Comparison of ENCODE assay signal across 8 cellular contexts in genomic region chr1:38026592-38027200, GRCh38. TPM values are rescaled to one million over a fixed set of nuclear protein-coding genes. Genes with fewer than 3 reads are reported as not detected.
DNase-seq lines count a peak whose midpoint lies in the region; ATAC-seq, FAIRE-seq and TF ChIP-seq lines count a peak whose summit lies in the region.
"Had no signal": no experiment of that assay in that cellular context is flagged by ENCODE, and none has a peak within 500 bp of the region (broad histone marks: within the 10 kb centered on the region; RNA-seq: fewer than 3 reads in every experiment).

No MANE protein-coding gene starts in this region.

- H3K9me3 Mint-ChIP-seq in neural crest cell: no peaks in the 10 kb centered on the region

- peak; percentile 86 for FAIRE-seq in endothelial cell of umbilical vein (lab: Jason Lieb, UNC)
- FAIRE-seq: TTC549 had no signal

- H3K4me1 Mint-ChIP-seq in neural crest cell: peaks cover 30% of the 10 kb centered on the region

- H3K4me1 ChIP-seq in endothelial cell of umbilical vein (ENCODE audit: control insufficient read depth, extremely low read depth, insufficient read depth, low read length): peaks cover 40% of the 10 kb centered on the region

- POLR2A ChIA-PET in endothelial cell of umbilical vein (lab: Charles Lee): interaction anchor here (0.6 kb wide), 1 partner anchor 837 kb away, joined by 3 read pairs; no protein-coding TSS in a partner anchor

- dilution Hi-C loops in endothelial cell of umbilical vein (cut with MboI; ENCODE audit: extremely low pct_ligation_motif_present, low sequenced_read_pairs): no loop called here

- no peaks in the 10 kb centered on the region for H3K36me3 Mint-ChIP-seq in neural crest cell (ENCODE audit: low read depth)

- intact Hi-C loops in endothelial cell of umbilical vein (cut with micrococcal nuclease): loop anchor here (1.0 to 10.0 kb wide), 6 partner anchors 46 to 809 kb away; no protein-coding TSS in a partner anchor

- TF ChIP-seq CTCF in endothelial cell of umbilical vein (IDR thresholded peaks at IDR 0.05; ENCODE audit: extremely low read depth in 1 of 2, insufficient read depth in 1 of 2, low read depth in 1 of 2, low read length in 2 of 2) (peak; percentile 62 to 78), neural crest cell (conservative IDR thresholded peaks at IDR 0.05) (peak; percentile 83)

- H3K27ac ChIP-seq in endothelial cell of umbilical vein (ENCODE audit: insufficient read depth, low read depth, low read length): no peak overlapping the region

- ATAC-seq in HG02852 (IDR thresholded peaks at IDR 0.05; ENCODE audit: unreplicated experiment) (no peak), GM21528 (IDR thresholded peaks at IDR 0.05; ENCODE audit: low FRiP score, unreplicated experiment) (no peak)

- BruUV-seq in endothelial cell of umbilical vein (replicated peaks; lab: Mats Ljungman, UMichigan): no TSS peak

- CTCF ChIA-PET in endothelial cell of umbilical vein (lab: Charles Lee): interaction anchor here (0.6 to 7.4 kb wide), 9 partner anchors 11 to 808 kb away, joined by 3 to 66 read pairs (median 4); partner anchors contain the start of genes MTF1 and POU3F1

- H3K4me2 ChIP-seq in endothelial cell of umbilical vein (ENCODE audit: insufficient read depth, low read length): no peak overlapping the region

- DNase-seq in DMS79 (lab: John Stamatoyannopoulos, UW) (peak; percentile 78), HPDE6-E6E7 (ENCODE audit: extremely low spot score) (peak; percentile 82), SK-N-DZ (ENCODE audit: low spot score) (peak; percentile 32), endothelial cell of umbilical vein (ENCODE audit: low read depth, low spot score) (peak; percentile 63), neural crest cell (ENCODE audit: low read depth, low spot score) (peak; percentile 53)

- H3K9me3 ChIP-seq in endothelial cell of umbilical vein (replicated peaks; ENCODE audit: control insufficient read depth, insufficient read depth, low read length): no peaks in the 10 kb centered on the region

- H3K9me1 ChIP-seq in endothelial cell of umbilical vein (replicated peaks; ENCODE audit: control insufficient read depth, extremely low read depth, insufficient read depth, low read length): no peaks in the 10 kb centered on the region

- no peak overlapping the region for H2AFZ ChIP-seq in endothelial cell of umbilical vein (ENCODE audit: low read depth, low read length)

- no peak overlapping the region for H3K4me3 Mint-ChIP-seq in neural crest cell

- H3K27me3 ChIP-seq in endothelial cell of umbilical vein (ENCODE audit: control insufficient read depth in 2 of 2, insufficient read depth in 2 of 2, low read length in 2 of 2): no peaks in the 10 kb centered on the region

- peaks cover 6 to 19% of the 10 kb centered on the region in 2 experiments for H3K36me3 ChIP-seq in endothelial cell of umbilical vein (ENCODE audit: control insufficient read depth in 2 of 2, extremely low read depth in 1 of 2, insufficient read depth in 2 of 2, low read length in 2 of 2)

- peak overlapping the region; percentile 22 for H3K27ac Mint-ChIP-seq in neural crest cell (ENCODE audit: unreplicated experiment)

- H3K79me2 ChIP-seq in endothelial cell of umbilical vein (ENCODE audit: control insufficient read depth, insufficient read depth, low read length): no peaks in the 10 kb centered on the region

- H4K20me1 ChIP-seq in endothelial cell of umbilical vein (replicated peaks; ENCODE audit: control insufficient read depth, extremely low read depth, insufficient read depth, low read length): no peaks in the 10 kb centered on the region

- no peak overlapping the region for H3K9ac ChIP-seq in endothelial cell of umbilical vein (replicated peaks; ENCODE audit: extremely low read depth, insufficient read depth, low read length)

- no peak overlapping the region for H3K4me3 ChIP-seq in endothelial cell of umbilical vein (replicated peaks in 1 of 3; ENCODE audit: insufficient read depth in 1 of 3, low read depth in 1 of 3, low read length in 3 of 3)

- H3K27me3 Mint-ChIP-seq in neural crest cell (ENCODE audit: low read depth): peaks cover 3% of the 10 kb centered on the region

- no peak for TF ChIP-seq POLR2A in endothelial cell of umbilical vein (IDR thresholded peaks at IDR 0.05; ENCODE audit: low read depth, low read length)

TF ChIP-seq in endothelial cell of umbilical vein, 7 proteins besides CTCF, POLR2A, EP300 and RAD21:
- TF ChIP-seq FOS (IDR thresholded peaks at IDR 0.05; ENCODE audit: borderline replicate concordance, insufficient read depth, low read length) (no peak), GATA2 (IDR thresholded peaks at IDR 0.05; ENCODE audit: insufficient read depth, insufficient read length, low read depth, low read length) (no peak), MYC (IDR thresholded peaks at IDR 0.05; ENCODE audit: low read depth, low read length) (no peak), EZH2 (IDR thresholded peaks at IDR 0.05; ENCODE audit: borderline replicate concordance, low read depth, low read length, severe bottlenecking) (no peak), JUN (IDR thresholded peaks at IDR 0.05; ENCODE audit: borderline replicate concordance, insufficient read depth, insufficient read length, low read depth) (no peak), POLR2AphosphoS5 (IDR thresholded peaks at IDR 0.05; ENCODE audit: insufficient read depth, low read depth, low read length) (no peak), MAX (IDR thresholded peaks at IDR 0.05; ENCODE audit: insufficient read depth, insufficient read length) (no peak)

RNA-seq across cellular contexts. Expression of gene UTP11, which starts 14.2 kb away (rescaled TPM):
- 95.0 and 95.5 TPM in 2 replicates for polyA plus RNA-seq in SK-N-DZ (2014; cell fraction: cytosol; rRNA removed)
- polyA plus RNA-seq in SK-N-DZ (2014; cell fraction: nucleus; rRNA removed): 36.9 and 51.2 TPM in 2 replicates
- total RNA-seq in endothelial cell of umbilical vein: 54.1 and 60.1 TPM in 2 replicates
- polyA plus RNA-seq in endothelial cell of umbilical vein: 13.8 and 20.1 TPM in 2 replicates
- 28.5 and 34.9 TPM in 2 replicates for polyA plus RNA-seq in endothelial cell of umbilical vein (2011; cell fraction: cytosol; rRNA removed)
- polyA plus RNA-seq in endothelial cell of umbilical vein (2011; cell fraction: nucleus; rRNA removed): 22.2 and 28.2 TPM in 2 replicates
- 42.6 and 48.1 TPM in 2 replicates for polyA plus RNA-seq in endothelial cell of umbilical vein (2012)
- polyA minus RNA-seq in endothelial cell of umbilical vein: 12.6 and 13.9 TPM in 2 replicates
- 14.2 TPM for polyA minus RNA-seq in endothelial cell of umbilical vein (2011; cell fraction: cytosol; rRNA and poly(A)+ RNA removed)
- polyA minus RNA-seq in endothelial cell of umbilical vein (2011; cell fraction: nucleus; rRNA and poly(A)+ RNA removed): 24.0 and 34.8 TPM in 2 replicates
- total RNA-seq in neural crest cell: 41.2 and 44.5 TPM in 2 replicates

RNA-seq across cellular contexts. Expression of gene POU3F1, which starts 19.9 kb away (rescaled TPM):
- polyA plus RNA-seq in SK-N-DZ (2014; cell fraction: cytosol; rRNA removed): 0.96 and 1.3 TPM in 2 replicates
- 0.52 and 0.62 TPM in 2 replicates for polyA plus RNA-seq in SK-N-DZ (2014; cell fraction: nucleus; rRNA removed)
- not detected in 2 replicates for total RNA-seq in endothelial cell of umbilical vein
- not detected in 2 replicates for polyA plus RNA-seq in endothelial cell of umbilical vein
- polyA plus RNA-seq in endothelial cell of umbilical vein (2011; cell fraction: cytosol; rRNA removed): not detected in 2 replicates
- not detected in 2 replicates for polyA plus RNA-seq in endothelial cell of umbilical vein (2011; cell fraction: nucleus; rRNA removed)
- polyA plus RNA-seq in endothelial cell of umbilical vein (2012): not detected in 2 replicates
- polyA minus RNA-seq in endothelial cell of umbilical vein: not detected in 2 replicates
- not detected for polyA minus RNA-seq in endothelial cell of umbilical vein (2011; cell fraction: cytosol; rRNA and poly(A)+ RNA removed)
- polyA minus RNA-seq in endothelial cell of umbilical vein (2011; cell fraction: nucleus; rRNA and poly(A)+ RNA removed): not detected in 2 replicates
- total RNA-seq in neural crest cell: 10.7 and 12.1 TPM in 2 replicates

RNA-seq across cellular contexts. Expression of gene FHL3, which starts 21.4 kb away (rescaled TPM):
- 8.5 and 9.1 TPM in 2 replicates for polyA plus RNA-seq in SK-N-DZ (2014; cell fraction: cytosol; rRNA removed)
- polyA plus RNA-seq in SK-N-DZ (2014; cell fraction: nucleus; rRNA removed): 8.7 and 10.1 TPM in 2 replicates
- 58.7 and 63.8 TPM in 2 replicates for total RNA-seq in endothelial cell of umbilical vein
- 21.3 and 26.1 TPM in 2 replicates for polyA plus RNA-seq in endothelial cell of umbilical vein
- 23.4 and 25.6 TPM in 2 replicates for polyA plus RNA-seq in endothelial cell of umbilical vein (2011; cell fraction: cytosol; rRNA removed)
- polyA plus RNA-seq in endothelial cell of umbilical vein (2011; cell fraction: nucleus; rRNA removed): 52.4 and 54.1 TPM in 2 replicates
- polyA plus RNA-seq in endothelial cell of umbilical vein (2012): 28.2 and 31.4 TPM in 2 replicates
- 41.8 and 59.1 TPM in 2 replicates for polyA minus RNA-seq in endothelial cell of umbilical vein
- 11.6 TPM for polyA minus RNA-seq in endothelial cell of umbilical vein (2011; cell fraction: cytosol; rRNA and poly(A)+ RNA removed)
- 57.2 and 60.0 TPM in 2 replicates for polyA minus RNA-seq in endothelial cell of umbilical vein (2011; cell fraction: nucleus; rRNA and poly(A)+ RNA removed)
- 21.2 and 22.4 TPM in 2 replicates for total RNA-seq in neural crest cell

RNA-seq across cellular contexts. Expression of gene SF3A3, which starts 36.9 kb away (rescaled TPM):
- 104 and 138 TPM in 2 replicates for polyA plus RNA-seq in SK-N-DZ (2014; cell fraction: cytosol; rRNA removed)
- 89.0 and 153 TPM in 2 replicates for polyA plus RNA-seq in SK-N-DZ (2014; cell fraction: nucleus; rRNA removed)
- total RNA-seq in endothelial cell of umbilical vein (97.3 and 107 TPM in 2 replicates), neural crest cell (113 and 119 TPM in 2 replicates)
- polyA plus RNA-seq in endothelial cell of umbilical vein: 20.5 and 26.1 TPM in 2 replicates
- polyA plus RNA-seq in endothelial cell of umbilical vein (2011; cell fraction: cytosol; rRNA removed): 39.8 and 40.9 TPM in 2 replicates
- polyA plus RNA-seq in endothelial cell of umbilical vein (2011; cell fraction: nucleus; rRNA removed): 86.3 and 96.9 TPM in 2 replicates
- polyA plus RNA-seq in endothelial cell of umbilical vein (2012): 62.2 and 91.2 TPM in 2 replicates
- 32.0 and 32.2 TPM in 2 replicates for polyA minus RNA-seq in endothelial cell of umbilical vein
- polyA minus RNA-seq in endothelial cell of umbilical vein (2011; cell fraction: cytosol; rRNA and poly(A)+ RNA removed): 55.5 TPM
- polyA minus RNA-seq in endothelial cell of umbilical vein (2011; cell fraction: nucleus; rRNA and poly(A)+ RNA removed): 36.3 and 50.2 TPM in 2 replicates

Comparison
In these comparisons a context has a peak if more than half of its experiments do, and no peak if none do; other contexts are left out.
1. DNase-seq: peak in every context shown above with its lines; median percentile 82 in HPDE6-E6E7; 78 in DMS79; 63 in endothelial cell of umbilical vein; 53 in neural crest cell; 32 in SK-N-DZ.
2. RNA of gene POU3F1, which starts 19.9 kb away (total RNA-seq): 10.7 to 12.1 TPM in neural crest cell; not detected in endothelial cell of umbilical vein; every median in the first group is over 10 times any median in the second.